Comparison of ENCODE assay signal across 7 cellular contexts in the genomic region with DNA sequence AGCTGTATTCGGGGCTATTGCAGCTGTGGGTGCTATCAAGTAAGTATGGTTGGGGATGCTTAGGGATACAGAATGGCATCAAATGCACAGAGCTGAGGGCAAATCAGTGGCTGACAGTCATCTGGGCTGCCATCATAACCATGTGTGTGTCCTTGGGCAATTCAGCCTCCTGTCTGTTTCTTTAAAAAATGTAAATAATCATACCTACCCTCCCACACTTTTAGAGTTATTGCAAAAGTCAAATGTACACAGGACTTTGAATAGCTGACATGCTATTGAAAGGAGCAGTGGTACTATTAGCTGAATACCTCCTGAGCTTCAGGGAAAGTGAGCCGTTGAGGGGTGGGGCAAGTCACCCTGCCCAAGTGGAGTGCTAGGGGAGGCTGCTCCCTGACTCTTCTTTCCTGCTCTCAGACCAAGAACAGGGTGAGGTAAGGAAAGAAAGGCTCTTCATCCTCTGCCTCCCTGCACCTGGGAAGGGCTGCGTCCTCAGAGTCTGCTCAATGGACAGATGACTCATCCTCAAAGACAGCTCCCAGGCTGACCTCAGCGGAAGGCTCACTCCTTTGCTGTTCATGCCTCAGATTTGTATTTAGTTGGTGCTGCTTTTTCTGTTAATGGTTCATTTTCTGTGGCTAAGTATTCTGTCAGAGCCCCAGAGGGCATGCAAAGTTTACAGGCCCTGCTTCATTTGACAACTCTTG. TPM values are rescaled to one million over a fixed set of nuclear protein-coding genes. Genes with fewer than 3 reads are reported as not detected.
DNase-seq lines count a peak whose midpoint lies in the region; ATAC-seq lines count a peak whose summit lies in the region.

No MANE protein-coding gene starts in this region.

- H3K27me3 ChIP-seq in SJCRH30: 0 out of 2 replicates have a peak, but pooled peaks cover 6% of the 10 kb centered on the region

- no peaks in the 10 kb centered on the region for H3K36me3 ChIP-seq in SJCRH30

- DNase-seq in HPDE6-E6E7 (ENCODE audit: extremely low spot score) (peak; percentile 94), dermis blood vessel endothelial cell (peak; percentile 71), SJCRH30 (no peak), NCI-H1417 (lab: John Stamatoyannopoulos, UW) (no peak), AML-193 (lab: John Stamatoyannopoulos, UW) (no peak)
- DNase-seq in stimulated activated CD8-positive, alpha-beta memory T cell treated with anti-CD3 and anti-CD28 coated beads, Interleukin-4, amount 100 ng/mL, for 48 hours: peak; percentile 8

- H3K9me3 ChIP-seq in SJCRH30 (replicated peaks): no peaks in the 10 kb centered on the region

- H3K4me3 ChIP-seq in SJCRH30: no peak overlapping the region

- ATAC-seq in GM19395 (IDR thresholded peaks at IDR 0.05; ENCODE audit: unreplicated experiment): peak; percentile 83

- H3K4me1 ChIP-seq in SJCRH30: no peaks in the 10 kb centered on the region

- no peak overlapping the region for H3K27ac ChIP-seq in SJCRH30

RNA-seq across cellular contexts. Expression of gene BZW1, which starts 54.9 kb away (rescaled TPM):
- 510 and 784 TPM in 2 replicates for total RNA-seq in dermis blood vessel endothelial cell
- total RNA-seq in SJCRH30 (2014; rRNA removed; shearing (Covaris generic)): 448 and 478 TPM in 2 replicates

Comparison
In these comparisons a context has a peak if more than half of its experiments do, and no peak if none do; other contexts are left out.
1. DNase-seq: peak in HPDE6-E6E7 (single experiment), dermis blood vessel endothelial cell (single experiment) and stimulated activated CD8-positive, alpha-beta memory T cell treated with anti-CD3 and anti-CD28 coated beads, Interleukin-4, amount 100 ng/mL, for 48 hours (single experiment); none in SJCRH30 (0 of 2), NCI-H1417 (0 of 3) and AML-193 (0 of 2).